ENCODE assay signal across 8 cellular contexts in the genomic region with DNA sequence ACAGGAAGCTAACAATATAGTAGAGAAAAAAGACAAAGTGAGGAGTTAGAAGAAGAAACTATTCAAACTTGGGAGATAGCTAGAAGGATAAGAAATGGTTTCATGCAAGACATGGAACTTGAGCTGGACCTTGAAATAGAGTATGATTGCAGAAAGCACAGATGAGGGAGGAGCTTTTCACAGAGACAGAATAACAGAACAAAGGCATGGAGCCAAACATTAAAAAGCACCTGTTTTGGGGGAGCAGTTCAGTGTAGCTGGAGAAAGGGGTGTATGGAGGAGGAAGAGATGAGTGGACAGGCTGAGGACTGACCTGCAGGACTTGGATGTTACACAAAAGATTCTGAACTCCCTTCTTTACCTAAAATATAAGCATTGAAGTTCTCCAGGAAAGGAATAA.
"Had no signal": no experiment of that assay in that cellular context is flagged by ENCODE, and none has a peak within 500 bp of the region (broad histone marks: within the 10 kb centered on the region; RNA-seq: fewer than 3 reads in every experiment).

No MANE protein-coding gene starts in this region.

- FAIRE-seq: HTR-8/SVneo had no signal

- H3K27ac ChIP-seq: GM23248, KMS-11 had no signal

- DNase-seq: GM23248, GOT3, H9, HCEC 1CT, IMR-90 had no signal

- H3K4me3 ChIP-seq: GM23248, K562 had no signal

- H2AFZ ChIP-seq: GM23248 had no signal

- H3K4me2 ChIP-seq: KMS-11 had no signal

- ATAC-seq: K562 had no signal
